8 cellular contexts compared by ENCODE assay signal in the genomic region with DNA sequence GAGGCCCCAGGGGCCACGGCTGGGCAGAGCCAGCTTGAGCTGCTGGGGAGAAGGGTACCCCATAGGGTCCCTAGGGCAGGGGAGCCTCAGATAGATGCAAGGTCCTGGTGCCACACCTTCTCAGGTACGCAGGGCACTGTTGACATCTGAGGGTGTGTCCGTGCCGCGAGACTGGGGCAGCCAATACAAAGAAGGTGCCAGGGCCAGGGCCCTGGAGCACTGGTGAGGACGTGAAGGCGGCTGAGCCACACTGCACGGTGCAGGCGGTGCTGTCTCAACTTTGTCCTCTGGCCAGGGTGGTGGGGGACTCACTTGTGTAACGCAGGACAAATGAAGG. TPM values are rescaled to one million over a fixed set of nuclear protein-coding genes. Genes with fewer than 3 reads are reported as not detected.
A peak's percentile ranks its signal among the peaks of the same experiment; 100 is the strongest.
DNase-seq lines count a peak whose midpoint lies in the region; ATAC-seq, FAIRE-seq and TF ChIP-seq lines count a peak whose summit lies in the region.

No MANE protein-coding gene starts in this region.

- intact Hi-C loops in endothelial cell of umbilical vein (cut with micrococcal nuclease) = no loop called here

- H3K4me1 Mint-ChIP-seq in nephron progenitor cell = peaks cover 21% of the 10 kb centered on the region

- H3K4me3 ChIP-seq in BJ (ENCODE audit: low read depth, low read length) (peak overlapping the region; percentile 61), endothelial cell of umbilical vein (replicated peaks in 1 of 3; ENCODE audit: insufficient read depth in 1 of 3, low read depth in 1 of 3, low read length in 3 of 3) (no peak overlapping the region)

- peaks cover 14% of the 10 kb centered on the region for H3K4me1 ChIP-seq in endothelial cell of umbilical vein (ENCODE audit: control insufficient read depth, extremely low read depth, insufficient read depth, low read length)

- peak overlapping the region; percentile 79 for H3K4me3 Mint-ChIP-seq in nephron progenitor cell

- H3K27ac Mint-ChIP-seq in nephron progenitor cell = no peak overlapping the region

- H3K36me3 ChIP-seq in BJ (ENCODE audit: control insufficient read depth, insufficient read depth, low read length) (peaks cover 34% of the 10 kb centered on the region), endothelial cell of umbilical vein (ENCODE audit: control insufficient read depth in 2 of 2, extremely low read depth in 1 of 2, insufficient read depth in 2 of 2, low read length in 2 of 2) (peaks cover 3 to 32% of the 10 kb centered on the region in 2 experiments)

- H3K36me3 Mint-ChIP-seq in nephron progenitor cell (ENCODE audit: low read depth) = peaks cover 29% of the 10 kb centered on the region

- FAIRE-seq in endothelial cell of umbilical vein (lab: Jason Lieb, UNC) (no peak), urothelium cell line (lab: Jason Lieb, UNC) (no peak)

- H3K27me3 Mint-ChIP-seq in nephron progenitor cell (ENCODE audit: low read depth, poor library complexity) = peaks cover 25% of the 10 kb centered on the region

- no peak overlapping the region for H3K27ac ChIP-seq in endothelial cell of umbilical vein (ENCODE audit: insufficient read depth, low read depth, low read length)

- TF ChIP-seq CTCF in BJ (IDR thresholded peaks at IDR 0.05; ENCODE audit: insufficient read depth, low read depth, low read length) (no peak), endothelial cell of umbilical vein (IDR thresholded peaks at IDR 0.05; ENCODE audit: extremely low read depth in 1 of 2, insufficient read depth in 1 of 2, low read depth in 1 of 2, low read length in 2 of 2) (no peak), nephron progenitor cell (IDR thresholded peaks at IDR 0.05) (no peak)

- CTCF ChIA-PET in BJ (lab: Yijun Ruan, JAX) (interaction anchor here (1.0 to 12.0 kb wide), 4 partner anchors 17 to 249 kb away, joined by 3 to 136 read pairs (median 71); a partner anchor contains a TSS), endothelial cell of umbilical vein (lab: Charles Lee) (interaction anchor here (1.3 to 19.0 kb wide), 6 partner anchors 11 to 282 kb away, joined by 4 to 289 read pairs (median 8); a partner anchor contains a TSS)

- H3K9me3 Mint-ChIP-seq in nephron progenitor cell = no peaks in the 10 kb centered on the region

- ATAC-seq in HG03045 (IDR thresholded peaks at IDR 0.05; ENCODE audit: unreplicated experiment) = no peak

- dilution Hi-C loops in endothelial cell of umbilical vein (cut with MboI; ENCODE audit: extremely low pct_ligation_motif_present, low sequenced_read_pairs) = no loop called here

- H3K9me3 ChIP-seq in endothelial cell of umbilical vein (replicated peaks; ENCODE audit: control insufficient read depth, insufficient read depth, low read length) = no peaks in the 10 kb centered on the region

- H3K79me2 ChIP-seq in endothelial cell of umbilical vein (ENCODE audit: control insufficient read depth, insufficient read depth, low read length) = peaks cover 11% of the 10 kb centered on the region

- POLR2A ChIA-PET in BJ (lab: Charles Lee) = no interaction called here
- POLR2A ChIA-PET in endothelial cell of umbilical vein (lab: Charles Lee) = no interaction called here

- no TSS peak for BruUV-seq in endothelial cell of umbilical vein (replicated peaks; lab: Mats Ljungman, UMichigan)

- no peak overlapping the region for H3K9ac ChIP-seq in endothelial cell of umbilical vein (replicated peaks; ENCODE audit: extremely low read depth, insufficient read depth, low read length)

- no peaks in the 10 kb centered on the region for H4K20me1 ChIP-seq in endothelial cell of umbilical vein (replicated peaks; ENCODE audit: control insufficient read depth, extremely low read depth, insufficient read depth, low read length)

- H3K4me2 ChIP-seq in endothelial cell of umbilical vein (ENCODE audit: insufficient read depth, low read length) = peak overlapping the region; percentile 32

- H3K27me3 ChIP-seq in BJ (ENCODE audit: control insufficient read depth, insufficient read depth, low read length) (no peaks in the 10 kb centered on the region), endothelial cell of umbilical vein (ENCODE audit: control insufficient read depth in 2 of 2, insufficient read depth in 2 of 2, low read length in 2 of 2) (no peaks in the 10 kb centered on the region)

- no peaks in the 10 kb centered on the region for H3K9me1 ChIP-seq in endothelial cell of umbilical vein (replicated peaks; ENCODE audit: control insufficient read depth, extremely low read depth, insufficient read depth, low read length)

- TF ChIP-seq POLR2A in endothelial cell of umbilical vein (IDR thresholded peaks at IDR 0.05; ENCODE audit: low read depth, low read length) = no peak

- DNase-seq in BJ (ENCODE audit: low read depth) (no peak), NCI-H748 (lab: John Stamatoyannopoulos, UW; ENCODE audit: unreplicated experiment) (peak; percentile 83), endothelial cell of umbilical vein (ENCODE audit: low read depth, low spot score) (no peak), nephron progenitor cell (no peak), urothelium cell line (ENCODE audit: low spot score) (no peak), hepatic stellate cell (ENCODE audit: low spot score) (no peak)
- DNase-seq in stimulated activated CD4-positive, alpha-beta T cell treated with anti-CD3 and anti-CD28 coated beads, Interleukin-2, amount 100 ng/mL, for 48 hours = no peak

- H2AFZ ChIP-seq in endothelial cell of umbilical vein (ENCODE audit: low read depth, low read length) = no peak overlapping the region

TF ChIP-seq in endothelial cell of umbilical vein, 7 proteins besides CTCF, POLR2A, EP300 and RAD21 (continues in another document):
- TF ChIP-seq JUN (IDR thresholded peaks at IDR 0.05; ENCODE audit: borderline replicate concordance, insufficient read depth, insufficient read length, low read depth) (no peak), POLR2AphosphoS5 (IDR thresholded peaks at IDR 0.05; ENCODE audit: insufficient read depth, low read depth, low read length) (no peak), MYC (IDR thresholded peaks at IDR 0.05; ENCODE audit: low read depth, low read length) (no peak)

RNA-seq across cellular contexts. Expression of a gene that starts 0.6 kb away (rescaled TPM):
- polyA plus RNA-seq in BJ (2011; rRNA removed) = 0.15 and 0.33 TPM in 2 replicates
- polyA minus RNA-seq in BJ (2011; rRNA and poly(A)+ RNA removed) = 0.28 and 0.46 TPM in 2 replicates
- 0.25 and 0.58 TPM in 2 replicates for total RNA-seq in endothelial cell of umbilical vein
- 0.11 and 0.14 TPM in 2 replicates for polyA plus RNA-seq in endothelial cell of umbilical vein
- 0.06 and 0.14 TPM in 2 replicates for polyA plus RNA-seq in endothelial cell of umbilical vein (2011; cell fraction: cytosol; rRNA removed)
- polyA plus RNA-seq in endothelial cell of umbilical vein (2011; cell fraction: nucleus; rRNA removed) = 0.07 and 0.08 TPM in 2 replicates
- 0.12 TPM in 1 of 2 replicates, not detected in the other for polyA plus RNA-seq in endothelial cell of umbilical vein (2012)
- 0.13 TPM in 1 of 2 replicates, not detected in the other for polyA minus RNA-seq in endothelial cell of umbilical vein
- polyA minus RNA-seq in endothelial cell of umbilical vein (2011; cell fraction: cytosol; rRNA and poly(A)+ RNA removed) = not detected
- polyA minus RNA-seq in endothelial cell of umbilical vein (2011; cell fraction: nucleus; rRNA and poly(A)+ RNA removed) = 1.4 TPM in 1 of 2 replicates, not detected in the other

RNA-seq across cellular contexts. Expression of a gene that starts 5.9 kb away (rescaled TPM):
- polyA plus RNA-seq in BJ (2011; rRNA removed) (291 and 355 TPM in 2 replicates), endothelial cell of umbilical vein (470 and 561 TPM in 2 replicates)
- polyA minus RNA-seq in BJ (2011; rRNA and poly(A)+ RNA removed) = 242 and 409 TPM in 2 replicates
- 117 and 119 TPM in 2 replicates for total RNA-seq in endothelial cell of umbilical vein
- polyA plus RNA-seq in endothelial cell of umbilical vein (2011; cell fraction: cytosol; rRNA removed) = 186 and 196 TPM in 2 replicates
- polyA plus RNA-seq in endothelial cell of umbilical vein (2011; cell fraction: nucleus; rRNA removed) = 227 and 268 TPM in 2 replicates
- 91.9 and 103 TPM in 2 replicates for polyA plus RNA-seq in endothelial cell of umbilical vein (2012)
- 490 and 494 TPM in 2 replicates for polyA minus RNA-seq in endothelial cell of umbilical vein
- 45.0 TPM for polyA minus RNA-seq in endothelial cell of umbilical vein (2011; cell fraction: cytosol; rRNA and poly(A)+ RNA removed)
- 63.3 and 75.3 TPM in 2 replicates for polyA minus RNA-seq in endothelial cell of umbilical vein (2011; cell fraction: nucleus; rRNA and poly(A)+ RNA removed)

RNA-seq across cellular contexts. Expression of a gene that starts 6.1 kb away (rescaled TPM):
- polyA plus RNA-seq in BJ (2011; rRNA removed) (37.5 and 41.5 TPM in 2 replicates), endothelial cell of umbilical vein (34.7 and 39.8 TPM in 2 replicates)
- 12.6 and 25.1 TPM in 2 replicates for polyA minus RNA-seq in BJ (2011; rRNA and poly(A)+ RNA removed)
- total RNA-seq in endothelial cell of umbilical vein = 40.6 and 46.0 TPM in 2 replicates
- polyA plus RNA-seq in endothelial cell of umbilical vein (2011; cell fraction: cytosol; rRNA removed) = 37.8 and 41.4 TPM in 2 replicates
- polyA plus RNA-seq in endothelial cell of umbilical vein (2011; cell fraction: nucleus; rRNA removed) = 109 and 139 TPM in 2 replicates
- polyA plus RNA-seq in endothelial cell of umbilical vein (2012) = 55.9 and 92.0 TPM in 2 replicates
- 45.8 and 58.8 TPM in 2 replicates for polyA minus RNA-seq in endothelial cell of umbilical vein
- polyA minus RNA-seq in endothelial cell of umbilical vein (2011; cell fraction: cytosol; rRNA and poly(A)+ RNA removed) = 35.1 TPM
- polyA minus RNA-seq in endothelial cell of umbilical vein (2011; cell fraction: nucleus; rRNA and poly(A)+ RNA removed) = 21.0 and 29.9 TPM in 2 replicates

RNA-seq across cellular contexts. Expression of a gene that starts 33.4 kb away (rescaled TPM):
- polyA plus RNA-seq in BJ (2011; rRNA removed) = 17.5 and 29.0 TPM in 2 replicates
- polyA minus RNA-seq in BJ (2011; rRNA and poly(A)+ RNA removed) = 10.3 and 10.4 TPM in 2 replicates
- total RNA-seq in endothelial cell of umbilical vein = 31.8 and 33.1 TPM in 2 replicates
- polyA plus RNA-seq in endothelial cell of umbilical vein = 28.4 and 29.9 TPM in 2 replicates
- 21.7 and 25.2 TPM in 2 replicates for polyA plus RNA-seq in endothelial cell of umbilical vein (2011; cell fraction: cytosol; rRNA removed)
- polyA plus RNA-seq in endothelial cell of umbilical vein (2011; cell fraction: nucleus; rRNA removed) = 82.3 and 91.6 TPM in 2 replicates
- 14.6 and 15.7 TPM in 2 replicates for polyA plus RNA-seq in endothelial cell of umbilical vein (2012)
- 15.9 and 16.6 TPM in 2 replicates for polyA minus RNA-seq in endothelial cell of umbilical vein
- polyA minus RNA-seq in endothelial cell of umbilical vein (2011; cell fraction: cytosol; rRNA and poly(A)+ RNA removed) = 13.4 TPM
- polyA minus RNA-seq in endothelial cell of umbilical vein (2011; cell fraction: nucleus; rRNA and poly(A)+ RNA removed) = 14.7 and 15.2 TPM in 2 replicates

RNA-seq across cellular contexts. Expression of a gene that starts 55.4 kb away (rescaled TPM):
- 2.1 and 4.8 TPM in 2 replicates for polyA plus RNA-seq in BJ (2011; rRNA removed)
- 1.5 and 1.9 TPM in 2 replicates for polyA minus RNA-seq in BJ (2011; rRNA and poly(A)+ RNA removed)
- not detected in 2 replicates for total RNA-seq in endothelial cell of umbilical vein
- polyA plus RNA-seq in endothelial cell of umbilical vein = 0.36 and 0.38 TPM in 2 replicates
- 0.28 and 0.32 TPM in 2 replicates for polyA plus RNA-seq in endothelial cell of umbilical vein (2011; cell fraction: cytosol; rRNA removed)
- 0.14 and 0.20 TPM in 2 replicates for polyA plus RNA-seq in endothelial cell of umbilical vein (2011; cell fraction: nucleus; rRNA removed)
- polyA plus RNA-seq in endothelial cell of umbilical vein (2012) = 0.15 and 0.31 TPM in 2 replicates
- 0.76 TPM in 1 of 2 replicates, not detected in the other for polyA minus RNA-seq in endothelial cell of umbilical vein
- 1.5 TPM for polyA minus RNA-seq in endothelial cell of umbilical vein (2011; cell fraction: cytosol; rRNA and poly(A)+ RNA removed)
- polyA minus RNA-seq in endothelial cell of umbilical vein (2011; cell fraction: nucleus; rRNA and poly(A)+ RNA removed) = not detected in 2 replicates
